Comparison of ENCODE assay signal across 11 cellular contexts in genomic region chr2:6986251-6986893, GRCh38.
DNase-seq lines count a peak whose midpoint lies in the region; ATAC-seq and TF ChIP-seq lines count a peak whose summit lies in the region.
"Had no signal": no experiment of that assay in that cellular context is flagged by ENCODE, and none has a peak within 500 bp of the region (broad histone marks: within the 10 kb centered on the region; RNA-seq: fewer than 3 reads in every experiment).

No MANE protein-coding gene starts in this region.

- peak overlapping the region; percentile 36; the same call in 1 of the 2 replicates for H3K27ac ChIP-seq in ACC112 (ENCODE audit: low read depth, low read length)

- no peak overlapping the region for H3K4me3 ChIP-seq in ACC112 (ENCODE audit: low read depth, low read length)
- no peak overlapping the region for H3K4me3 ChIP-seq in NB4 (ENCODE audit: low read depth, low read length)
- H3K4me3 ChIP-seq: prostate gland had no signal

- H3K79me2 ChIP-seq in ACC112 (ENCODE audit: control insufficient read depth, insufficient read depth, low read length, unreplicated experiment) = no peaks in the 10 kb centered on the region

- DNase-seq in NB4 (ENCODE audit: low read depth) = peak; percentile 78
- DNase-seq in amniotic epithelial cell (ENCODE audit: low read depth) = peak; percentile 66
- peak; percentile 71 for DNase-seq in left kidney (ENCODE audit: low read depth, low spot score)
- no peak for DNase-seq in HCEC 1CT
- DNase-seq: CD4-positive, CD25-positive, alpha-beta regulatory T cell; T1000 had no signal

- H3K36me3 ChIP-seq in ACC112 (ENCODE audit: insufficient read depth, low read length) = no peaks in the 10 kb centered on the region
- H3K36me3 ChIP-seq: prostate gland had no signal

- TF ChIP-seq POLR2A in NB4 (IDR thresholded peaks at IDR 0.05; ENCODE audit: extremely low read depth, insufficient read length) = no peak

- peaks cover 7% of the 10 kb centered on the region for H3K4me1 ChIP-seq in ACC112 (ENCODE audit: control insufficient read depth, insufficient read depth, low read length, unreplicated experiment)
- H3K4me1 ChIP-seq: prostate gland had no signal

- TF ChIP-seq CTCF in NB4 (IDR thresholded peaks at IDR 0.05; ENCODE audit: low read depth, low read length) = no peak

- no peak overlapping the region for H2AFZ ChIP-seq in ACC112 (ENCODE audit: low read length, unreplicated experiment)

- ATAC-seq in HG03565 (IDR thresholded peaks at IDR 0.05; ENCODE audit: unreplicated experiment) = no peak
- no peak for ATAC-seq in HG03280 (IDR thresholded peaks at IDR 0.05; ENCODE audit: unreplicated experiment)
- no peak for ATAC-seq in HG03045 (IDR thresholded peaks at IDR 0.05; ENCODE audit: unreplicated experiment)

- no peaks in the 10 kb centered on the region for H3K27me3 ChIP-seq in ACC112 (ENCODE audit: insufficient read depth, low read length)
